Comparison of ENCODE assay signal across 9 cellular contexts in genomic region chr6:28758046-28758817, GRCh38.
DNase-seq lines count a peak whose midpoint lies in the region; ATAC-seq, FAIRE-seq and TF ChIP-seq lines count a peak whose summit lies in the region.
"Had no signal": no experiment of that assay in that cellular context is flagged by ENCODE, and none has a peak within 500 bp of the region (broad histone marks: within the 10 kb centered on the region; RNA-seq: fewer than 3 reads in every experiment).

No MANE protein-coding gene starts in this region.

- TF ChIP-seq CTCF in A673 (conservative IDR thresholded peaks at IDR 0.05; ENCODE audit: low read depth, low read length) (no peak), progenitor cell of endocrine pancreas (IDR thresholded peaks at IDR 0.05; ENCODE audit: unreplicated experiment) (no peak), kidney (IDR thresholded peaks at IDR 0.05; ENCODE audit: borderline replicate concordance, extremely low read depth, insufficient read depth) (no peak)

- FAIRE-seq in kidney (lab: Jason Lieb, UNC), result no peak

- H3K4me3 ChIP-seq in A673 (ENCODE audit: low read depth, low read length, poor library complexity, severe bottlenecking), result peak overlapping the region; percentile 44
- no peak overlapping the region for H3K4me3 ChIP-seq in GM23248
- H3K4me3 ChIP-seq in kidney (ENCODE audit: low read length in 2 of 2), result no peak overlapping the region

- H2AFZ ChIP-seq in GM23248, result no peak overlapping the region

- no peaks in the 10 kb centered on the region for H3K79me2 ChIP-seq in GM23248 (ENCODE audit: insufficient read depth)

- no peak for ATAC-seq in GM21723 (IDR thresholded peaks at IDR 0.05; ENCODE audit: unreplicated experiment)

- no peak overlapping the region for H3K4me3 Mint-ChIP-seq in progenitor cell of endocrine pancreas (ENCODE audit: low read depth)

- H3K9me3 Mint-ChIP-seq in progenitor cell of endocrine pancreas (ENCODE audit: low read depth), result no peaks in the 10 kb centered on the region

- POLR2A ChIA-PET in A673 (lab: Charles Lee; ENCODE audit: low non-redundant PET), result no interaction called here

- H3K9me2 ChIP-seq in GM23248 (ENCODE audit: insufficient read depth), result no peaks in the 10 kb centered on the region

- H3K4me1 Mint-ChIP-seq in progenitor cell of endocrine pancreas (ENCODE audit: low read depth), result no peaks in the 10 kb centered on the region

- peaks cover 69% of the 10 kb centered on the region for H3K27me3 Mint-ChIP-seq in progenitor cell of endocrine pancreas

- no peaks in the 10 kb centered on the region for H3K36me3 Mint-ChIP-seq in progenitor cell of endocrine pancreas (ENCODE audit: insufficient read depth)

- H3K27ac ChIP-seq in A673 (ENCODE audit: low read depth, low read length, poor library complexity, severe bottlenecking) (no peak overlapping the region), GM23248 (no peak overlapping the region), kidney (ENCODE audit: low read depth in 2 of 2, low read length in 2 of 2) (no peak overlapping the region)

- H3F3A ChIP-seq in GM23248 (ENCODE audit: insufficient read depth), result no peaks in the 10 kb centered on the region

- BruUV-seq in A673 (replicated peaks; lab: Mats Ljungman, UMichigan), result no TSS peak

- H3K9ac ChIP-seq in GM23248 (no peak overlapping the region), kidney (ENCODE audit: low read length in 2 of 2) (no peak overlapping the region)

- intact Hi-C loops in A673 (cut with micrococcal nuclease; ENCODE audit: unreplicated experiment), result no loop called here
- intact Hi-C loops in kidney (cut with DNase I), result no loop called here

- DNase-seq in A673 (ENCODE audit: low spot score) (peak; percentile 89), HT-29 (ENCODE audit: low spot score) (peak; percentile 31), RPMI7951 (ENCODE audit: low read depth) (peak; percentile 68), fibroblast of peridontal ligament (ENCODE audit: extremely low read depth) (peak; percentile 59), progenitor cell of endocrine pancreas (ENCODE audit: low spot score, unreplicated experiment) (no peak), GM23248 (no peak), kidney (no peak)
- DNase-seq: activated CD4-positive, alpha-beta T cell treated with anti-CD3 and anti-CD28 coated beads, Interleukin-2, amount 50 U/mL, for 4 hours had no signal

- no peaks in the 10 kb centered on the region for H4K20me1 ChIP-seq in GM23248 (ENCODE audit: insufficient read depth)

- no peak overlapping the region for H3K27ac Mint-ChIP-seq in progenitor cell of endocrine pancreas

- 35 to 36% methylated on average over 19 of the region's 19 CpGs for WGBS in GM23248 (ENCODE audit: low coverage in 1 of 2, low lambda C conversion rate in 2 of 2, missing lambda C conversion rate in 2 of 2), 2 experiments

- H3K4me1 ChIP-seq in A673 (ENCODE audit: insufficient read depth, low read length, poor library complexity, severe bottlenecking) (no peaks in the 10 kb centered on the region), GM23248 (ENCODE audit: insufficient read depth) (no peaks in the 10 kb centered on the region), kidney (ENCODE audit: control insufficient read depth in 1 of 2, insufficient read depth in 1 of 2, low read depth in 1 of 2, low read length in 2 of 2) (no peaks in the 10 kb centered on the region)

- H3K9me3 ChIP-seq in A673 (ENCODE audit: low read depth, low read length, poor library complexity, severe bottlenecking) (no peaks in the 10 kb centered on the region), GM23248 (ENCODE audit: low read depth) (no peaks in the 10 kb centered on the region), kidney (ENCODE audit: control insufficient read depth in 1 of 2, low read length in 2 of 2) (peaks cover 0 to 4% of the 10 kb centered on the region in 2 donors)

- in situ Hi-C loops in GM23248 (cut with MboI), result no loop called here

- H3K36me3 ChIP-seq in A673 (ENCODE audit: insufficient read depth, low read length, poor library complexity, severe bottlenecking) (no peaks in the 10 kb centered on the region), GM23248 (ENCODE audit: low read depth) (no peaks in the 10 kb centered on the region), kidney (ENCODE audit: control insufficient read depth in 1 of 2, insufficient read depth in 2 of 2, low read length in 2 of 2) (no peaks in the 10 kb centered on the region)

- no peaks in the 10 kb centered on the region for H3K27me3 ChIP-seq in A673 (replicated peaks; ENCODE audit: insufficient read depth, low read depth, low read length, poor library complexity)
- H3K27me3 ChIP-seq in GM23248 (replicated peaks; ENCODE audit: insufficient read depth), result 0 out of 2 replicates have a peak, but pooled peaks cover 5% of the 10 kb centered on the region

- H3K4me2 ChIP-seq in GM23248 (ENCODE audit: unreplicated experiment), result no peak overlapping the region

- CTCF ChIA-PET in A673 (lab: Charles Lee), result no interaction called here

Comparison
In these comparisons a context has a peak if more than half of its experiments do, and no peak if none do; other contexts are left out.
1. DNase-seq: peak in A673 (single experiment), HT-29 (single experiment), RPMI7951 (single experiment) and fibroblast of peridontal ligament (single experiment); none in progenitor cell of endocrine pancreas (single experiment), GM23248 (single experiment) and kidney (single experiment).